ENCODE assay signal across 1 cellular context in the genomic region with DNA sequence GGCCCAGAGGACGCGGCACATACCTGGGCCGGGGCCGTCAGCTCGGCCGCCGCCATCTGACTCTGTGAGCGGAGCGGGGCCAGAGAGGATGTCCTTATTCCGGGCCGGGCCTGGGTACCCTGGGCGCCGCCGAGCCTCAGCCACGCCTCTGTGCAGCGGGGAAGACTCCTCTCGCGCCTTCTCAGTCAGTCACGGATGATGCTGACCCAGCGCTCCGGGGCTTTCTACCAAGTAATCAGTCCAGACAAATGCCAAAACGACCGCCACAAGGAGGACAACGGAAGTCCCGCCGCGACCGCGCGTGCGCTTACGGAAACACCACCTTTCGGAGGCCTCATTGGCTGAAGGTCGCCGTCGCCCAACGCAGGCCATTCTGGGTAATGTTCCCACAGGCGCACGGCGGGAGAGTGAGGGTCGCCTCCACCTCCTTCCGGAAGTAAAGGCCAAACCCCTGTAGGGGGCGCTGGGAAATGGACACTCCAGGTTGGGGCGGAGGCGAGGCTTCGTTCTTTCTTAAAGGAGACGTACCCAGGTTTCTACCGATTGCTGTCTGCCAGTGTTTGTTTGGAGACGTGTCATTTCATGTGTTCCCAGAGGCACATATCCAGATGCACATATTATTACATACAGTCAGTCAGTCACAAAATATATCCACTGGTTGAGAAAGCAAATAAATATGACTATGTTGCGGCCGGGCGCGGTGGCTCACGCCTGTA.
TF ChIP-seq lines count a peak whose summit lies in the region.

A gene (minus strand): TSS at position 288 of the 716 bp plus-strand sequence. CDS start 232 bp downstream, at position 56.

TF ChIP-seq in WTC11, 78 proteins besides CTCF, POLR2A, EP300 and RAD21 (continued from another document and continues in another):
- TF ChIP-seq, protein P1, sequence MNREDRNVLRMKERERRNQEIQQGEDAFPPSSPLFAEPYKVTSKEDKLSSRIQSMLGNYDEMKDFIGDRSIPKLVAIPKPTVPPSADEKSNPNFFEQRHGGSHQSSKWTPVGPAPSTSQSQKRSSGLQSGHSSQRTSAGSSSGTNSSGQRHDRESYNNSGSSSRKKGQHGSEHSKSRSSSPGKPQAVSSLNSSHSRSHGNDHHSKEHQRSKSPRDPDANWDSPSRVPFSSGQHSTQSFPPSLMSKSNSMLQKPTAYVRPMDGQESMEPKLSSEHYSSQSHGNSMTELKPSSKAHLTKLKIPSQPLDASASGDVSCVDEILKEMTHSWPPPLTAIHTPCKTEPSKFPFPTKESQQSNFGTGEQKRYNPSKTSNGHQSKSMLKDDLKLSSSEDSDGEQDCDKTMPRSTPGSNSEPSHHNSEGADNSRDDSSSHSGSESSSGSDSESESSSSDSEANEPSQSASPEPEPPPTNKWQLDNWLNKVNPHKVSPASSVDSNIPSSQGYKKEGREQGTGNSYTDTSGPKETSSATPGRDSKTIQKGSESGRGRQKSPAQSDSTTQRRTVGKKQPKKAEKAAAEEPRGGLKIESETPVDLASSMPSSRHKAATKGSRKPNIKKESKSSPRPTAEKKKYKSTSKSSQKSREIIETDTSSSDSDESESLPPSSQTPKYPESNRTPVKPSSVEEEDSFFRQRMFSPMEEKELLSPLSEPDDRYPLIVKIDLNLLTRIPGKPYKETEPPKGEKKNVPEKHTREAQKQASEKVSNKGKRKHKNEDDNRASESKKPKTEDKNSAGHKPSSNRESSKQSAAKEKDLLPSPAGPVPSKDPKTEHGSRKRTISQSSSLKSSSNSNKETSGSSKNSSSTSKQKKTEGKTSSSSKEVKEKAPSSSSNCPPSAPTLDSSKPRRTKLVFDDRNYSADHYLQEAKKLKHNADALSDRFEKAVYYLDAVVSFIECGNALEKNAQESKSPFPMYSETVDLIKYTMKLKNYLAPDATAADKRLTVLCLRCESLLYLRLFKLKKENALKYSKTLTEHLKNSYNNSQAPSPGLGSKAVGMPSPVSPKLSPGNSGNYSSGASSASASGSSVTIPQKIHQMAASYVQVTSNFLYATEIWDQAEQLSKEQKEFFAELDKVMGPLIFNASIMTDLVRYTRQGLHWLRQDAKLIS (CRISPR knock-in tag; IDR thresholded peaks at IDR 0.05; ENCODE audit: borderline replicate concordance) = no peak
- TF ChIP-seq, protein P2, sequence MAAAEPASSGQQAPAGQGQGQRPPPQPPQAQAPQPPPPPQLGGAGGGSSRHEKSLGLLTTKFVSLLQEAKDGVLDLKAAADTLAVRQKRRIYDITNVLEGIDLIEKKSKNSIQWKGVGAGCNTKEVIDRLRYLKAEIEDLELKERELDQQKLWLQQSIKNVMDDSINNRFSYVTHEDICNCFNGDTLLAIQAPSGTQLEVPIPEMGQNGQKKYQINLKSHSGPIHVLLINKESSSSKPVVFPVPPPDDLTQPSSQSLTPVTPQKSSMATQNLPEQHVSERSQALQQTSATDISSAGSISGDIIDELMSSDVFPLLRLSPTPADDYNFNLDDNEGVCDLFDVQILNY (CRISPR knock-in tag; IDR thresholded peaks at IDR 0.05) = peak; percentile 93
- TF ChIP-seq MXD4 (CRISPR knock-in tag; IDR thresholded peaks at IDR 0.05; ENCODE audit: borderline replicate concordance) (no peak), ZNF138 (CRISPR knock-in tag; conservative IDR thresholded peaks at IDR 0.05) (no peak), CREM (CRISPR knock-in tag; IDR thresholded peaks at IDR 0.05) (peak; percentile 72; the same call in 1 of the 2 replicates), ESRRA (CRISPR knock-in tag; IDR thresholded peaks at IDR 0.05; ENCODE audit: borderline replicate concordance) (no peak), FOXP1 (CRISPR knock-in tag; IDR thresholded peaks at IDR 0.05; ENCODE audit: borderline replicate concordance) (no peak), ZNF232 (CRISPR knock-in tag; IDR thresholded peaks at IDR 0.05) (no peak), FOXK1 (CRISPR knock-in tag; IDR thresholded peaks at IDR 0.05) (peak; percentile 95), MYBL2 (CRISPR knock-in tag; IDR thresholded peaks at IDR 0.05) (no peak), RELA (CRISPR knock-in tag; IDR thresholded peaks at IDR 0.05; ENCODE audit: borderline replicate concordance) (no peak), FOXJ3 (CRISPR knock-in tag; IDR thresholded peaks at IDR 0.05; ENCODE audit: borderline replicate concordance) (no peak), ZNF263 (CRISPR knock-in tag; IDR thresholded peaks at IDR 0.05; ENCODE audit: low read depth) (no peak), ZNF396 (CRISPR knock-in tag; IDR thresholded peaks at IDR 0.05; ENCODE audit: borderline replicate concordance) (no peak), TP53 (CRISPR knock-in tag; IDR thresholded peaks at IDR 0.05) (no peak), GRHL2 (CRISPR knock-in tag; IDR thresholded peaks at IDR 0.05; ENCODE audit: insufficient replicate concordance, severe bottlenecking) (no peak), CBFB (CRISPR knock-in tag; IDR thresholded peaks at IDR 0.05; ENCODE audit: low read depth) (no peak), NFE2L1 (CRISPR knock-in tag; IDR thresholded peaks at IDR 0.05) (peak; percentile 24; the same call in 1 of the 2 replicates), KAT7 (CRISPR knock-in tag; IDR thresholded peaks at IDR 0.05; ENCODE audit: borderline replicate concordance) (no peak), JUN (CRISPR knock-in tag; IDR thresholded peaks at IDR 0.05) (peak; percentile 9; the same call in 1 of the 2 replicates), SP1 (CRISPR knock-in tag; conservative IDR thresholded peaks at IDR 0.05) (peak; percentile 88), ELF4 (CRISPR knock-in tag; IDR thresholded peaks at IDR 0.05; ENCODE audit: low read depth) (no peak), ZNF416 (CRISPR knock-in tag; IDR thresholded peaks at IDR 0.05) (no peak), NFYB (CRISPR knock-in tag; conservative IDR thresholded peaks at IDR 0.05; ENCODE audit: low read depth) (peak; percentile 66), ZBTB21 (CRISPR knock-in tag; IDR thresholded peaks at IDR 0.05; ENCODE audit: borderline replicate concordance) (peak; percentile 3; the same call in 1 of the 2 replicates), IRF2 (CRISPR knock-in tag; IDR thresholded peaks at IDR 0.05; ENCODE audit: borderline replicate concordance, low read depth) (no peak)
- TF ChIP-seq, protein P3, sequence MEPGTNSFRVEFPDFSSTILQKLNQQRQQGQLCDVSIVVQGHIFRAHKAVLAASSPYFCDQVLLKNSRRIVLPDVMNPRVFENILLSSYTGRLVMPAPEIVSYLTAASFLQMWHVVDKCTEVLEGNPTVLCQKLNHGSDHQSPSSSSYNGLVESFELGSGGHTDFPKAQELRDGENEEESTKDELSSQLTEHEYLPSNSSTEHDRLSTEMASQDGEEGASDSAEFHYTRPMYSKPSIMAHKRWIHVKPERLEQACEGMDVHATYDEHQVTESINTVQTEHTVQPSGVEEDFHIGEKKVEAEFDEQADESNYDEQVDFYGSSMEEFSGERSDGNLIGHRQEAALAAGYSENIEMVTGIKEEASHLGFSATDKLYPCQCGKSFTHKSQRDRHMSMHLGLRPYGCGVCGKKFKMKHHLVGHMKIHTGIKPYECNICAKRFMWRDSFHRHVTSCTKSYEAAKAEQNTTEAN (CRISPR knock-in tag; IDR thresholded peaks at IDR 0.05) = no peak
- TF ChIP-seq, protein P4, sequence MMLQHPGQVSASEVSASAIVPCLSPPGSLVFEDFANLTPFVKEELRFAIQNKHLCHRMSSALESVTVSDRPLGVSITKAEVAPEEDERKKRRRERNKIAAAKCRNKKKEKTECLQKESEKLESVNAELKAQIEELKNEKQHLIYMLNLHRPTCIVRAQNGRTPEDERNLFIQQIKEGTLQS (CRISPR knock-in tag; conservative IDR thresholded peaks at IDR 0.05) = no peak
- TF ChIP-seq, protein P5, sequence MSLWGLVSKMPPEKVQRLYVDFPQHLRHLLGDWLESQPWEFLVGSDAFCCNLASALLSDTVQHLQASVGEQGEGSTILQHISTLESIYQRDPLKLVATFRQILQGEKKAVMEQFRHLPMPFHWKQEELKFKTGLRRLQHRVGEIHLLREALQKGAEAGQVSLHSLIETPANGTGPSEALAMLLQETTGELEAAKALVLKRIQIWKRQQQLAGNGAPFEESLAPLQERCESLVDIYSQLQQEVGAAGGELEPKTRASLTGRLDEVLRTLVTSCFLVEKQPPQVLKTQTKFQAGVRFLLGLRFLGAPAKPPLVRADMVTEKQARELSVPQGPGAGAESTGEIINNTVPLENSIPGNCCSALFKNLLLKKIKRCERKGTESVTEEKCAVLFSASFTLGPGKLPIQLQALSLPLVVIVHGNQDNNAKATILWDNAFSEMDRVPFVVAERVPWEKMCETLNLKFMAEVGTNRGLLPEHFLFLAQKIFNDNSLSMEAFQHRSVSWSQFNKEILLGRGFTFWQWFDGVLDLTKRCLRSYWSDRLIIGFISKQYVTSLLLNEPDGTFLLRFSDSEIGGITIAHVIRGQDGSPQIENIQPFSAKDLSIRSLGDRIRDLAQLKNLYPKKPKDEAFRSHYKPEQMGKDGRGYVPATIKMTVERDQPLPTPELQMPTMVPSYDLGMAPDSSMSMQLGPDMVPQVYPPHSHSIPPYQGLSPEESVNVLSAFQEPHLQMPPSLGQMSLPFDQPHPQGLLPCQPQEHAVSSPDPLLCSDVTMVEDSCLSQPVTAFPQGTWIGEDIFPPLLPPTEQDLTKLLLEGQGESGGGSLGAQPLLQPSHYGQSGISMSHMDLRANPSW (CRISPR knock-in tag; conservative IDR thresholded peaks at IDR 0.05; ENCODE audit: low read depth) = no peak
- TF ChIP-seq, protein P6, sequence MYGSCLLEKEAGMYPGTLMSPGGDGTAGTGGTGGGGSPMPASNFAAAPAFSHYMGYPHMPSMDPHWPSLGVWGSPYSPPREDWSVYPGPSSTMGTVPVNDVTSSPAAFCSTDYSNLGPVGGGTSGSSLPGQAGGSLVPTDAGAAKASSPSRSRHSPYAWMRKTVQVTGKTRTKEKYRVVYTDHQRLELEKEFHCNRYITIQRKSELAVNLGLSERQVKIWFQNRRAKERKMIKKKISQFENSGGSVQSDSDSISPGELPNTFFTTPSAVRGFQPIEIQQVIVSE (CRISPR knock-in tag; IDR thresholded peaks at IDR 0.05; ENCODE audit: borderline replicate concordance) = no peak
- TF ChIP-seq, protein P7, sequence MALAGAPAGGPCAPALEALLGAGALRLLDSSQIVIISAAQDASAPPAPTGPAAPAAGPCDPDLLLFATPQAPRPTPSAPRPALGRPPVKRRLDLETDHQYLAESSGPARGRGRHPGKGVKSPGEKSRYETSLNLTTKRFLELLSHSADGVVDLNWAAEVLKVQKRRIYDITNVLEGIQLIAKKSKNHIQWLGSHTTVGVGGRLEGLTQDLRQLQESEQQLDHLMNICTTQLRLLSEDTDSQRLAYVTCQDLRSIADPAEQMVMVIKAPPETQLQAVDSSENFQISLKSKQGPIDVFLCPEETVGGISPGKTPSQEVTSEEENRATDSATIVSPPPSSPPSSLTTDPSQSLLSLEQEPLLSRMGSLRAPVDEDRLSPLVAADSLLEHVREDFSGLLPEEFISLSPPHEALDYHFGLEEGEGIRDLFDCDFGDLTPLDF (CRISPR knock-in tag; IDR thresholded peaks at IDR 0.05) = no peak; the same call in 1 of the 2 replicates
- TF ChIP-seq, protein P8, sequence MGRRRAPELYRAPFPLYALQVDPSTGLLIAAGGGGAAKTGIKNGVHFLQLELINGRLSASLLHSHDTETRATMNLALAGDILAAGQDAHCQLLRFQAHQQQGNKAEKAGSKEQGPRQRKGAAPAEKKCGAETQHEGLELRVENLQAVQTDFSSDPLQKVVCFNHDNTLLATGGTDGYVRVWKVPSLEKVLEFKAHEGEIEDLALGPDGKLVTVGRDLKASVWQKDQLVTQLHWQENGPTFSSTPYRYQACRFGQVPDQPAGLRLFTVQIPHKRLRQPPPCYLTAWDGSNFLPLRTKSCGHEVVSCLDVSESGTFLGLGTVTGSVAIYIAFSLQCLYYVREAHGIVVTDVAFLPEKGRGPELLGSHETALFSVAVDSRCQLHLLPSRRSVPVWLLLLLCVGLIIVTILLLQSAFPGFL (CRISPR knock-in tag; IDR thresholded peaks at IDR 0.05; ENCODE audit: borderline replicate concordance) = no peak
- TF ChIP-seq, protein P9, sequence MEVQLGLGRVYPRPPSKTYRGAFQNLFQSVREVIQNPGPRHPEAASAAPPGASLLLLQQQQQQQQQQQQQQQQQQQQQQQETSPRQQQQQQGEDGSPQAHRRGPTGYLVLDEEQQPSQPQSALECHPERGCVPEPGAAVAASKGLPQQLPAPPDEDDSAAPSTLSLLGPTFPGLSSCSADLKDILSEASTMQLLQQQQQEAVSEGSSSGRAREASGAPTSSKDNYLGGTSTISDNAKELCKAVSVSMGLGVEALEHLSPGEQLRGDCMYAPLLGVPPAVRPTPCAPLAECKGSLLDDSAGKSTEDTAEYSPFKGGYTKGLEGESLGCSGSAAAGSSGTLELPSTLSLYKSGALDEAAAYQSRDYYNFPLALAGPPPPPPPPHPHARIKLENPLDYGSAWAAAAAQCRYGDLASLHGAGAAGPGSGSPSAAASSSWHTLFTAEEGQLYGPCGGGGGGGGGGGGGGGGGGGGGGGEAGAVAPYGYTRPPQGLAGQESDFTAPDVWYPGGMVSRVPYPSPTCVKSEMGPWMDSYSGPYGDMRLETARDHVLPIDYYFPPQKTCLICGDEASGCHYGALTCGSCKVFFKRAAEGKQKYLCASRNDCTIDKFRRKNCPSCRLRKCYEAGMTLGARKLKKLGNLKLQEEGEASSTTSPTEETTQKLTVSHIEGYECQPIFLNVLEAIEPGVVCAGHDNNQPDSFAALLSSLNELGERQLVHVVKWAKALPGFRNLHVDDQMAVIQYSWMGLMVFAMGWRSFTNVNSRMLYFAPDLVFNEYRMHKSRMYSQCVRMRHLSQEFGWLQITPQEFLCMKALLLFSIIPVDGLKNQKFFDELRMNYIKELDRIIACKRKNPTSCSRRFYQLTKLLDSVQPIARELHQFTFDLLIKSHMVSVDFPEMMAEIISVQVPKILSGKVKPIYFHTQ (CRISPR knock-in tag; IDR thresholded peaks at IDR 0.05) = no peak
- TF ChIP-seq, protein P10, sequence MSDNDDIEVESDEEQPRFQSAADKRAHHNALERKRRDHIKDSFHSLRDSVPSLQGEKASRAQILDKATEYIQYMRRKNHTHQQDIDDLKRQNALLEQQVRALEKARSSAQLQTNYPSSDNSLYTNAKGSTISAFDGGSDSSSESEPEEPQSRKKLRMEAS (CRISPR knock-in tag; IDR thresholded peaks at IDR 0.05) = peak; percentile 77; the same call in 1 of the 2 replicates
- TF ChIP-seq, protein P11, sequence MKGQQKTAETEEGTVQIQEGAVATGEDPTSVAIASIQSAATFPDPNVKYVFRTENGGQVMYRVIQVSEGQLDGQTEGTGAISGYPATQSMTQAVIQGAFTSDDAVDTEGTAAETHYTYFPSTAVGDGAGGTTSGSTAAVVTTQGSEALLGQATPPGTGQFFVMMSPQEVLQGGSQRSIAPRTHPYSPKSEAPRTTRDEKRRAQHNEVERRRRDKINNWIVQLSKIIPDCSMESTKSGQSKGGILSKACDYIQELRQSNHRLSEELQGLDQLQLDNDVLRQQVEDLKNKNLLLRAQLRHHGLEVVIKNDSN (CRISPR knock-in tag; IDR thresholded peaks at IDR 0.05) = no peak
- TF ChIP-seq, protein P12, sequence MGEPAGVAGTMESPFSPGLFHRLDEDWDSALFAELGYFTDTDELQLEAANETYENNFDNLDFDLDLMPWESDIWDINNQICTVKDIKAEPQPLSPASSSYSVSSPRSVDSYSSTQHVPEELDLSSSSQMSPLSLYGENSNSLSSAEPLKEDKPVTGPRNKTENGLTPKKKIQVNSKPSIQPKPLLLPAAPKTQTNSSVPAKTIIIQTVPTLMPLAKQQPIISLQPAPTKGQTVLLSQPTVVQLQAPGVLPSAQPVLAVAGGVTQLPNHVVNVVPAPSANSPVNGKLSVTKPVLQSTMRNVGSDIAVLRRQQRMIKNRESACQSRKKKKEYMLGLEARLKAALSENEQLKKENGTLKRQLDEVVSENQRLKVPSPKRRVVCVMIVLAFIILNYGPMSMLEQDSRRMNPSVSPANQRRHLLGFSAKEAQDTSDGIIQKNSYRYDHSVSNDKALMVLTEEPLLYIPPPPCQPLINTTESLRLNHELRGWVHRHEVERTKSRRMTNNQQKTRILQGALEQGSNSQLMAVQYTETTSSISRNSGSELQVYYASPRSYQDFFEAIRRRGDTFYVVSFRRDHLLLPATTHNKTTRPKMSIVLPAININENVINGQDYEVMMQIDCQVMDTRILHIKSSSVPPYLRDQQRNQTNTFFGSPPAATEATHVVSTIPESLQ (CRISPR knock-in tag; IDR thresholded peaks at IDR 0.05) = no peak
